26 cellular contexts compared by ENCODE assay signal in the genomic region with DNA sequence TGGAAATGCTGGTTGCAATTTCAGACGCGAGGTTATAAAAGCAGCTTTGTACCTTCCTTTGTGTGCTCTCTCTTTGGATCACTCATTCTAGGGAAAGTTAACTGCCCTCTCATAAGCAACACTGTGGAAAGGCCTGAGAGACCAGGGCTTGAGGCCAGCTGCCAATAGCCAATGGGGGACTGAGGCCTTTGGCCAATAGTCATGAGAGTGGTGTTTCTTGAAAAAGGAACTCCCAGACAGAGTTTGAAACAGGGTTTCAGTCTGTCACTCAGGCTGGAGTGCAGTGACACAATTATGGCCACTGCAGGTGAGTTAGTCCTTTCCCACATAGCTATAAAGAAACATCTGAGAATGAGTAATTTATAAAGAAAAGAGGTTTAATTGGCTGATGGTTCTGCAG.
"Had no signal": no experiment of that assay in that cellular context is flagged by ENCODE, and none has a peak within 500 bp of the region (broad histone marks: within the 10 kb centered on the region; RNA-seq: fewer than 3 reads in every experiment).

No MANE protein-coding gene starts in this region.

- H3K27ac ChIP-seq: left lung, lower lobe of right lung, pancreas, prostate gland, skin epidermis, stomach, suprapubic skin, thoracic aorta, tibial artery, upper lobe of right lung had no signal

- ATAC-seq: left colon; left lung; lower lobe of right lung; naive thymus-derived CD8-positive, alpha-beta T cell; pancreas; right cardiac atrium; sciatic nerve; stimulated activated naive B cell treated with anti-CD40 and anti-IgM and Interleukin-4, amounts not matched to agents 10 μg/mL and 1 μg/mL and 100 μg/mL, for 72 hours; stimulated activated naive CD8-positive, alpha-beta T cell treated with anti-CD3 and anti-CD28 coated beads, Interleukin-15, Interleukin-2, amounts not matched to agents 100 U/mL and 50 U/mL, for 24 hours; upper lobe of right lung had no signal

- DNase-seq: immature natural killer cell; kidney; left colon; lower lobe of right lung; mammary epithelial cell; mesenchymal stem cell; naive thymus-derived CD8-positive, alpha-beta T cell; pancreas; retina; right cardiac atrium; stimulated activated CD4-positive, alpha-beta T cell treated with anti-CD3 and anti-CD28 coated beads, Interleukin-12 subunit alpha, Interleukin-12 subunit beta, amount 100 ng/mL, for 4 hours; stimulated activated CD4-positive, alpha-beta T cell treated with anti-CD3 and anti-CD28 coated beads, Interleukin-15, amount 100 ng/mL, for 24 hours; stimulated activated CD4-positive, alpha-beta T cell treated with anti-CD3 and anti-CD28 coated beads, Interleukin-2, amount 100 ng/mL, for 24 hours; stimulated activated CD4-positive, alpha-beta T cell treated with anti-CD3 and anti-CD28 coated beads, Interleukin-4, amount 100 ng/mL, for 1 hour; stimulated activated naive B cell treated with anti-CD40 and anti-IgM and Interleukin-4, amounts not matched to agents 10 μg/mL and 1 μg/mL and 100 μg/mL, for 72 hours; stimulated activated naive CD8-positive, alpha-beta T cell treated with anti-CD3 and anti-CD28 coated beads, Interleukin-15, Interleukin-2, amounts not matched to agents 100 U/mL and 50 U/mL, for 24 hours; stomach; tibial artery; trophoblast cell; upper lobe of right lung had no signal
